Comparison of ENCODE assay signal across 17 cellular contexts in genomic region chr1:110878993-110879392, GRCh38. TPM values are rescaled to one million over a fixed set of nuclear protein-coding genes. Genes with fewer than 3 reads are reported as not detected.
DNase-seq lines count a peak whose midpoint lies in the region; ATAC-seq and TF ChIP-seq lines count a peak whose summit lies in the region.
"Had no signal": no experiment of that assay in that cellular context is flagged by ENCODE, and none has a peak within 500 bp of the region (broad histone marks: within the 10 kb centered on the region; RNA-seq: fewer than 3 reads in every experiment).

No MANE protein-coding gene starts in this region.

- H3K4me2 ChIP-seq in DOHH2 (ENCODE audit: low read length), result peak overlapping the region; percentile 32

- H3K27ac Mint-ChIP-seq in CD4-positive, CD25-positive, alpha-beta regulatory T cell, result peak overlapping the region; percentile 21 to 94 (median 46)
- H3K27ac Mint-ChIP-seq in activated B cell treated with CpG ODN at 0.5 μM for 24 hours (peak overlapping the region; percentile 93), immature natural killer cell (peak overlapping the region; percentile 80 to 100 (median 99))

- TF ChIP-seq CTCF in DOHH2 (IDR thresholded peaks at IDR 0.05; ENCODE audit: low read depth, low read length, poor library complexity, severe bottlenecking) (no peak), activated B cell treated with CpG ODN at 0.5 μM for 24 hours (IDR thresholded peaks at IDR 0.05) (no peak), lower lobe of right lung (IDR thresholded peaks at IDR 0.05) (no peak)

- H3K4me3 Mint-ChIP-seq in CD4-positive, CD25-positive, alpha-beta regulatory T cell, result peak overlapping the region; percentile 72 to 95 (median 88)
- H3K4me3 Mint-ChIP-seq in activated B cell treated with CpG ODN at 0.5 μM for 24 hours (peak overlapping the region; percentile 73), immature natural killer cell (peak overlapping the region; percentile 15 to 99 (median 83))

- H3K79me2 ChIP-seq in DOHH2 (ENCODE audit: control insufficient read depth, low read length), result peaks cover 100% of the 10 kb centered on the region

- peaks cover 14% of the 10 kb centered on the region for H3F3A ChIP-seq in DOHH2 (ENCODE audit: control insufficient read depth, insufficient read depth)

- POLR2A ChIA-PET in activated B cell treated with CpG ODN at 0.5 μM for 24 hours (lab: Charles Lee), result interaction anchor here (2.1 to 4.0 kb wide), 2 partner anchors 12 to 92 kb away, joined by 8 to 20 read pairs; no protein-coding TSS in a partner anchor

- H3K4me1 ChIP-seq in CD4-positive, CD25-positive, alpha-beta regulatory T cell (ENCODE audit: control insufficient read depth, insufficient read depth, low read length, poor library complexity, severe bottlenecking), result peaks cover 88% of the 10 kb centered on the region
- H3K4me1 ChIP-seq in DOHH2 (ENCODE audit: control insufficient read depth, low read length) (peaks cover 89% of the 10 kb centered on the region), lower lobe of right lung (peaks cover 20% of the 10 kb centered on the region)
- H3K4me1 ChIP-seq: right lobe of liver, testis had no signal

- H3K27me3 ChIP-seq in CD4-positive, CD25-positive, alpha-beta regulatory T cell (ENCODE audit: control insufficient read depth, insufficient read depth, low read length), result no peaks in the 10 kb centered on the region
- H3K27me3 ChIP-seq in DOHH2 (ENCODE audit: control insufficient read depth, low read length) (no peaks in the 10 kb centered on the region), lower lobe of right lung (ENCODE audit: low read depth) (no peaks in the 10 kb centered on the region)
- H3K27me3 ChIP-seq: cardiac muscle cell, right lobe of liver, testis had no signal

- CTCF ChIA-PET in activated B cell treated with CpG ODN at 0.5 μM for 24 hours (lab: Charles Lee), result interaction anchor here (1.5 kb wide), 1 partner anchor 92 kb away, joined by 3 read pairs; no protein-coding TSS in a partner anchor

- peaks cover 42% of the 10 kb centered on the region for H3K36me3 Mint-ChIP-seq in CD4-positive, CD25-positive, alpha-beta regulatory T cell
- H3K36me3 Mint-ChIP-seq in activated B cell treated with CpG ODN at 0.5 μM for 24 hours (ENCODE audit: low read depth) (peaks cover 73% of the 10 kb centered on the region), immature natural killer cell (peaks cover 11 to 15% (median 13%) of the 10 kb centered on the region in 3 donors)

- peak overlapping the region; percentile 99 for H3K4me3 ChIP-seq in CD4-positive, CD25-positive, alpha-beta regulatory T cell (ENCODE audit: low read depth, low read length)
- peak overlapping the region; percentile 14 for H3K4me3 ChIP-seq in DOHH2 (ENCODE audit: low read length)
- H3K4me3 ChIP-seq in lower lobe of right lung, result no peak overlapping the region
- H3K4me3 ChIP-seq: cardiac muscle cell, right lobe of liver, testis had no signal

- H3K36me3 ChIP-seq in CD4-positive, CD25-positive, alpha-beta regulatory T cell (ENCODE audit: control insufficient read depth, insufficient read depth, low read length), result peaks cover 3% of the 10 kb centered on the region
- H3K36me3 ChIP-seq in DOHH2 (ENCODE audit: control insufficient read depth, low read length) (peaks cover 96% of the 10 kb centered on the region), lower lobe of right lung (no peaks in the 10 kb centered on the region)
- H3K36me3 ChIP-seq: cardiac muscle cell, right lobe of liver had no signal

- intact Hi-C loops in activated B cell treated with CpG ODN at 0.5 μM for 24 hours (cut with micrococcal nuclease), result loop anchor here (10.0 kb wide), 3 partner anchors 534 to 736 kb away; partner anchors contain the start of genes C1orf162 and RAP1A
- intact Hi-C loops in lower lobe of right lung (cut with DNase I), result no loop called here

- no peaks in the 10 kb centered on the region for H3K9me2 ChIP-seq in DOHH2 (replicated peaks; ENCODE audit: control insufficient read depth, low read length)

- H4K20me1 ChIP-seq in DOHH2 (ENCODE audit: control insufficient read depth, insufficient read depth, low read depth, low read length), result peaks cover 18% of the 10 kb centered on the region; the same call in 1 of the 2 replicates

- peaks cover 0 to 3% (median 0%) of the 10 kb centered on the region in 7 donors for H3K9me3 Mint-ChIP-seq in CD4-positive, CD25-positive, alpha-beta regulatory T cell
- H3K9me3 Mint-ChIP-seq in activated B cell treated with CpG ODN at 0.5 μM for 24 hours (no peaks in the 10 kb centered on the region), immature natural killer cell (no peaks in the 10 kb centered on the region)

- ATAC-seq in CD4-positive, CD25-positive, alpha-beta regulatory T cell (ENCODE audit: low read depth in 2 of 2), result no peak
- no peak for ATAC-seq in activated B cell treated with CpG ODN at 0.5 μM for 24 hours (ENCODE audit: low read depth)
- ATAC-seq in lower lobe of right lung, result no peak
- ATAC-seq: right lobe of liver had no signal

- DNase-seq in CD4-positive, CD25-positive, alpha-beta regulatory T cell, result no peak
- DNase-seq in activated B cell treated with CpG ODN at 0.5 μM for 24 hours (no peak), immature natural killer cell (no peak), COLO829 (ENCODE audit: low spot score) (no peak), lower lobe of right lung (no peak), dermis blood vessel endothelial cell (no peak)
- DNase-seq: AML-193; DMS153; hippocampal formation; NCI-H187 treated with DMSO at 0.1 percent for 48 hours; NCI-H446 treated with DMSO at 0.1 percent for 48 hours; right lobe of liver; stimulated activated CD4-positive, alpha-beta T cell treated with anti-CD3 and anti-CD28 coated beads, Interleukin-2, amount 100 ng/mL, for 24 hours; testis had no signal

- no peaks in the 10 kb centered on the region for H3K27me3 Mint-ChIP-seq in CD4-positive, CD25-positive, alpha-beta regulatory T cell
- H3K27me3 Mint-ChIP-seq in activated B cell treated with CpG ODN at 0.5 μM for 24 hours (no peaks in the 10 kb centered on the region), immature natural killer cell (ENCODE audit: low read depth in 3 of 3) (peaks cover 0 to 13% (median 3%) of the 10 kb centered on the region in 3 donors)

- H3K27ac ChIP-seq in CD4-positive, CD25-positive, alpha-beta regulatory T cell (ENCODE audit: insufficient read depth, low read length, poor library complexity, severe bottlenecking), result peak overlapping the region; percentile 96
- H3K27ac ChIP-seq in DOHH2 (ENCODE audit: low read depth, low read length) (no peak overlapping the region), lower lobe of right lung (no peak overlapping the region)
- H3K27ac ChIP-seq: cardiac muscle cell, right lobe of liver, testis had no signal

- peaks cover 34 to 71% (median 54%) of the 10 kb centered on the region in 4 donors for H3K4me1 Mint-ChIP-seq in CD4-positive, CD25-positive, alpha-beta regulatory T cell
- H3K4me1 Mint-ChIP-seq in activated B cell treated with CpG ODN at 0.5 μM for 24 hours, result peaks cover 87% of the 10 kb centered on the region
- H3K4me1 Mint-ChIP-seq in immature natural killer cell, result peaks cover 82 to 93% of the 10 kb centered on the region in 2 donors

- H3K9me3 ChIP-seq in CD4-positive, CD25-positive, alpha-beta regulatory T cell (ENCODE audit: control insufficient read depth in 2 of 2, low read length in 2 of 2), result no peaks in the 10 kb centered on the region
- H3K9me3 ChIP-seq in DOHH2 (ENCODE audit: control insufficient read depth, insufficient read depth, low read length) (no peaks in the 10 kb centered on the region), lower lobe of right lung (no peaks in the 10 kb centered on the region)
- H3K9me3 ChIP-seq: right lobe of liver, testis had no signal

RNA-seq across cellular contexts. Expression of gene CD53, which starts 6.0 kb away (rescaled TPM):
- 397 TPM for total RNA-seq in CD4-positive, CD25-positive, alpha-beta regulatory T cell
- polyA plus RNA-seq in CD4-positive, CD25-positive, alpha-beta regulatory T cell, result 1,000 to 10,000 TPM; 1,052 to 1,251 (median 1,177) TPM
- 491 and 522 TPM in 2 replicates for total RNA-seq in activated B cell treated with CpG ODN at 0.5 μM for 24 hours
- polyA plus RNA-seq in immature natural killer cell, result 1,000 to 10,000 TPM in 2 of 3 donors, 100 to 1,000 TPM in 1; 997 to 1,455 (median 1,434) TPM
- 228 TPM for total RNA-seq in lower lobe of right lung
- total RNA-seq in dermis blood vessel endothelial cell, result not detected in 2 replicates
- total RNA-seq: cardiac muscle cell, kidney epithelial cell had no signal
- polyA plus RNA-seq: cardiac muscle cell had no signal

Comparison
In these comparisons a context has a peak if more than half of its experiments do, and no peak if none do; other contexts are left out.
1. H3K27ac Mint-ChIP-seq: peak in every context shown above with its lines; median percentile 99 in immature natural killer cell; 93 in activated B cell treated with CpG ODN at 0.5 μM for 24 hours; 46 in CD4-positive, CD25-positive, alpha-beta regulatory T cell.
2. RNA of gene CD53, which starts 6.0 kb away (total RNA-seq): 491 to 522 TPM in activated B cell treated with CpG ODN at 0.5 μM for 24 hours, 397 TPM in CD4-positive, CD25-positive, alpha-beta regulatory T cell (single experiment) and 228 TPM in lower lobe of right lung (single experiment); not detected in dermis blood vessel endothelial cell; every median in the first group is over 100 times any median in the second.
3. Peak in every context shown above with its lines, with median percentiles within 50 percentile points of each other: H3K4me3 Mint-ChIP-seq.